ENCODE assay signal across 9 cellular contexts in genomic region chr6:30515106-30515505, GRCh38. TPM values are rescaled to one million over a fixed set of nuclear protein-coding genes. Genes with fewer than 3 reads are reported as not detected.
DNase-seq lines count a peak whose midpoint lies in the region; ATAC-seq and TF ChIP-seq lines count a peak whose summit lies in the region.
"Had no signal": no experiment of that assay in that cellular context is flagged by ENCODE, and none has a peak within 500 bp of the region (broad histone marks: within the 10 kb centered on the region; RNA-seq: fewer than 3 reads in every experiment).

No MANE protein-coding gene starts in this region.

- peaks cover 0 to 9% (median 0%) of the 10 kb centered on the region in 11 donors for H3K9me3 ChIP-seq in heart right ventricle
- no peaks in the 10 kb centered on the region for H3K9me3 ChIP-seq in ascending aorta
- H3K9me3 ChIP-seq in uterus, result no peaks in the 10 kb centered on the region

- intact Hi-C loops in heart right ventricle (cut with DNase I), result loop anchor here in 1 of 10 donors (2.0 kb wide), 1 partner anchor 14 kb away; no protein-coding TSS in a partner anchor
- intact Hi-C loops in Right ventricle myocardium inferior (cut with DNase I), result no loop called here
- intact Hi-C loops in ascending aorta (cut with DNase I), result no loop called here
- intact Hi-C loops in uterus (cut with DNase I; ENCODE audit: low total_unique reads), result no loop called here

- no peaks in the 10 kb centered on the region for H3K36me3 Mint-ChIP-seq in mesothelial cell of epicardium

- H3K4me3 ChIP-seq in heart right ventricle, result peak overlapping the region in 4 of 10 donors; percentile 23 to 52 (median 48)
- no peak overlapping the region for H3K4me3 ChIP-seq in ascending aorta
- no peak overlapping the region for H3K4me3 ChIP-seq in uterus

- H3K27ac Mint-ChIP-seq in mesothelial cell of epicardium, result peak overlapping the region; percentile 90

- peaks cover 5% of the 10 kb centered on the region for H3K27me3 Mint-ChIP-seq in mesothelial cell of epicardium (ENCODE audit: low read depth)

- no peak for TF ChIP-seq CTCF in heart right ventricle (IDR thresholded peaks at IDR 0.05)
- no peak for TF ChIP-seq CTCF in ascending aorta (IDR thresholded peaks at IDR 0.05)
- no peak for TF ChIP-seq CTCF in mesothelial cell of epicardium (IDR thresholded peaks at IDR 0.05; ENCODE audit: unreplicated experiment)
- TF ChIP-seq CTCF in uterus (IDR thresholded peaks at IDR 0.05), result no peak

- no peak for DNase-seq in heart right ventricle
- DNase-seq in Right ventricle myocardium inferior (ENCODE audit: missing footprints), result no peak
- no peak for DNase-seq in ascending aorta (ENCODE audit: low spot score in 2 of 2)
- no peak for DNase-seq in mesothelial cell of epicardium (ENCODE audit: low spot score in 2 of 2, unreplicated experiment in 2 of 2)
- DNase-seq in uterus, result no peak
- DNase-seq in medulla oblongata (ENCODE audit: extremely low spot score), result no peak
- DNase-seq: effector CD8-positive, alpha-beta T cell had no signal

- H3K27me3 ChIP-seq in heart right ventricle, result no peaks in the 10 kb centered on the region
- H3K27me3 ChIP-seq in ascending aorta, result no peaks in the 10 kb centered on the region
- no peaks in the 10 kb centered on the region for H3K27me3 ChIP-seq in uterus

- TF ChIP-seq POLR2A in uterus (IDR thresholded peaks at IDR 0.05), result no peak

- ATAC-seq in heart right ventricle, result no peak
- ATAC-seq in Right ventricle myocardium inferior, result no peak
- no peak for ATAC-seq in HG03342 (IDR thresholded peaks at IDR 0.05; ENCODE audit: unreplicated experiment)
- no peak for ATAC-seq in GM21619 (IDR thresholded peaks at IDR 0.05; ENCODE audit: unreplicated experiment)

- 32 to 47% methylated on average over 4 of the region's 4 CpGs for WGBS in heart right ventricle, 2 donors

- peak overlapping the region; percentile 71 to 98 (median 92) for H3K27ac ChIP-seq in heart right ventricle
- peak overlapping the region; percentile 51 to 76 for H3K27ac ChIP-seq in ascending aorta
- H3K27ac ChIP-seq in uterus, result peak overlapping the region; percentile 88 to 91

- H3K9me3 Mint-ChIP-seq in mesothelial cell of epicardium, result no peaks in the 10 kb centered on the region

- H3K4me1 ChIP-seq in heart right ventricle, result peaks cover 0 to 39% (median 7%) of the 10 kb centered on the region in 9 donors
- H3K4me1 ChIP-seq in ascending aorta, result peaks cover 0 to 3% of the 10 kb centered on the region in 2 donors
- no peaks in the 10 kb centered on the region for H3K4me1 ChIP-seq in uterus

- H3K4me1 Mint-ChIP-seq in mesothelial cell of epicardium, result peaks cover 6% of the 10 kb centered on the region

- peak overlapping the region; percentile 80 for H3K4me3 Mint-ChIP-seq in mesothelial cell of epicardium

- H3K36me3 ChIP-seq in heart right ventricle (no peaks in the 10 kb centered on the region), ascending aorta (no peaks in the 10 kb centered on the region), uterus (no peaks in the 10 kb centered on the region)

RNA-seq across cellular contexts. Expression of gene HLA-E, which starts 25.8 kb away (rescaled TPM):
- 100 to 1,000 TPM; 121 to 482 (median 155) TPM for total RNA-seq in heart right ventricle
- polyA plus RNA-seq in heart right ventricle, result 100 to 1,000 TPM; 232 to 263 TPM
- 152 TPM for total RNA-seq in Right ventricle myocardium inferior
- total RNA-seq in ascending aorta, result 896 TPM
- 59.5 to 61.9 TPM (median 61.7 TPM) in 3 replicates for total RNA-seq in mesothelial cell of epicardium
- 100 to 1,000 TPM; 207 to 628 (median 416) TPM for total RNA-seq in uterus

RNA-seq across cellular contexts. Expression of gene GNL1, which starts 41.2 kb away (rescaled TPM):
- total RNA-seq in heart right ventricle, result 10 to 100 TPM; 17.3 to 34.1 (median 19.8) TPM
- 10 to 100 TPM; 20.3 to 29.9 TPM for polyA plus RNA-seq in heart right ventricle
- 18.3 TPM for total RNA-seq in Right ventricle myocardium inferior
- 33.0 TPM for total RNA-seq in ascending aorta
- total RNA-seq in mesothelial cell of epicardium, result 88.2 to 93.1 TPM (median 91.9 TPM) in 3 replicates
- 100 to 1,000 TPM in 2 of 4 donors, 10 to 100 TPM in 1, 1 to 10 TPM in 1; 7.2 to 150 (median 79.5) TPM for total RNA-seq in uterus

RNA-seq across cellular contexts. Expression of gene PRR3, which starts 42.0 kb away (rescaled TPM):
- total RNA-seq in heart right ventricle, result 1 to 10 TPM; 1.7 to 4.2 (median 2.6) TPM
- polyA plus RNA-seq in heart right ventricle, result 1 to 10 TPM; 4.1 to 8.2 TPM
- total RNA-seq in Right ventricle myocardium inferior, result 2.8 TPM
- 25.0 TPM for total RNA-seq in ascending aorta
- 23.7 to 25.5 TPM (median 23.9 TPM) in 3 replicates for total RNA-seq in mesothelial cell of epicardium
- 10 to 100 TPM in 2 of 4 donors, 1 to 10 TPM in 2; 4.4 to 23.0 (median 16.2) TPM for total RNA-seq in uterus

RNA-seq across cellular contexts. Expression of gene ABCF1, which starts 56.1 kb away (rescaled TPM):
- total RNA-seq in heart right ventricle, result 10 to 100 TPM; 37.1 to 49.1 (median 42.1) TPM
- polyA plus RNA-seq in heart right ventricle, result 10 to 100 TPM; 32.6 to 36.6 TPM
- total RNA-seq in Right ventricle myocardium inferior, result 39.5 TPM
- total RNA-seq in ascending aorta, result 36.6 TPM
- total RNA-seq in mesothelial cell of epicardium, result 71.4 to 73.6 TPM (median 71.5 TPM) in 3 replicates
- 10 to 100 TPM; 17.4 to 48.6 (median 28.9) TPM for total RNA-seq in uterus
